Comparison of ENCODE assay signal across 30 cellular contexts in genomic region chr10:3427316-3427715, GRCh38.
DNase-seq lines count a peak whose midpoint lies in the region; ATAC-seq and TF ChIP-seq lines count a peak whose summit lies in the region.
"Had no signal": no experiment of that assay in that cellular context is flagged by ENCODE, and none has a peak within 500 bp of the region (broad histone marks: within the 10 kb centered on the region; RNA-seq: fewer than 3 reads in every experiment).

No MANE protein-coding gene starts in this region.

- DNase-seq in GM03348 (ENCODE audit: low spot score) (peak; percentile 25), RPMI7951 (ENCODE audit: low read depth) (peak; percentile 48), mesenchymal stem cell (no peak), smooth muscle cell (lab: John Stamatoyannopoulos, UW; ENCODE audit: unreplicated experiment) (no peak), COR-L47 (lab: John Stamatoyannopoulos, UW) (no peak)
- no peak for DNase-seq in CD8-positive, alpha-beta memory T cell
- DNase-seq: activated CD4-positive, alpha-beta T cell treated with anti-CD3 and anti-CD28 coated beads for 1 hour; activated CD8-positive, alpha-beta T cell treated with anti-CD3 and anti-CD28 coated beads for 36 hours; amygdala; CD4-positive, CD25-positive, alpha-beta regulatory T cell; effector memory CD4-positive, alpha-beta T cell; H7; hippocampal formation; immature natural killer cell; naive thymus-derived CD4-positive, alpha-beta T cell; NCI-H1417 treated with DMSO at 0.1 percent for 48 hours; NCI-H2081 treated with DMSO at 0.1 percent for 48 hours; NCI-H748 treated with DMSO at 0.1 percent for 48 hours; nucleus accumbens; spleen; stimulated activated CD4-positive, alpha-beta T cell treated with anti-CD3 and anti-CD28 coated beads, Interleukin-4, amount 100 ng/mL, for 1 hour; substantia nigra; T-helper 17 cell; upper lobe of right lung had no signal

- H3K4me2 ChIP-seq in mesenchymal stem cell (ENCODE audit: low read length, poor library complexity, severe bottlenecking) (no peak overlapping the region), smooth muscle cell (no peak overlapping the region)
- H3K4me2 ChIP-seq: KMS-11 had no signal

- peak overlapping the region in 1 of 2 experiments; percentile 32 for H2BK12ac ChIP-seq in mesenchymal stem cell (ENCODE audit: low read length in 2 of 2)

- peaks cover 8 to 13% (median 11%) of the 10 kb centered on the region in 3 donors for H3K4me1 Mint-ChIP-seq in CD8-positive, alpha-beta memory T cell
- H3K4me1 Mint-ChIP-seq: activated naive CD4-positive, alpha-beta T cell treated with anti-CD3 and anti-CD28 coated beads, Interleukin-2, amount 50 U/mL, for 24 hours had no signal

- no peaks in the 10 kb centered on the region for H4K20me1 ChIP-seq in smooth muscle cell (ENCODE audit: low read depth)

- H3K27ac ChIP-seq in mesenchymal stem cell (ENCODE audit: low read length, poor library complexity, severe bottlenecking) (peak overlapping the region; percentile 97), smooth muscle cell (ENCODE audit: low read depth) (no peak overlapping the region)
- no peak overlapping the region for H3K27ac ChIP-seq in CD8-positive, alpha-beta memory T cell (ENCODE audit: low read depth, low read length)
- H3K27ac ChIP-seq: KMS-11, upper lobe of right lung had no signal

- H3K9ac ChIP-seq in mesenchymal stem cell (ENCODE audit: low read length), result no peak overlapping the region
- H3K9ac ChIP-seq in smooth muscle cell (ENCODE audit: low read depth), result no peak overlapping the region
- H3K9ac ChIP-seq: KMS-11 had no signal

- no peaks in the 10 kb centered on the region for H3K79me1 ChIP-seq in mesenchymal stem cell (replicated peaks; ENCODE audit: low read length, poor library complexity, severe bottlenecking)

- peak overlapping the region; percentile 71 for H2AK5ac ChIP-seq in mesenchymal stem cell (ENCODE audit: low read length, severe bottlenecking)

- peak overlapping the region; percentile 87 for H2BK5ac ChIP-seq in mesenchymal stem cell (ENCODE audit: low read depth, low read length, poor library complexity, severe bottlenecking)

- no peak overlapping the region for H3K14ac ChIP-seq in mesenchymal stem cell (ENCODE audit: low read length in 2 of 2)

- H4K91ac ChIP-seq in mesenchymal stem cell (ENCODE audit: low read length), result no peak overlapping the region

- no peak overlapping the region for H2BK120ac ChIP-seq in mesenchymal stem cell (ENCODE audit: low read depth, low read length)

- no peak overlapping the region for H3K27ac Mint-ChIP-seq in CD8-positive, alpha-beta memory T cell
- H3K27ac Mint-ChIP-seq: activated CD8-positive, alpha-beta T cell treated with anti-CD3 and anti-CD28 coated beads for 36 hours; activated naive CD4-positive, alpha-beta T cell treated with anti-CD3 and anti-CD28 coated beads, Interleukin-2, amount 50 U/mL, for 24 hours; activated T-helper 17 cell treated with anti-CD3 and anti-CD28 coated beads, Interleukin-2, amount 50 U/mL, for 72 hours; CD4-positive, CD25-positive, alpha-beta regulatory T cell; immature natural killer cell; naive thymus-derived CD4-positive, alpha-beta T cell; T-helper 17 cell had no signal

- H2AFZ ChIP-seq in mesenchymal stem cell (ENCODE audit: low read depth, low read length) (no peak overlapping the region), smooth muscle cell (ENCODE audit: low read depth) (peak overlapping the region; percentile 31)

- no peak overlapping the region for H2BK15ac ChIP-seq in mesenchymal stem cell (ENCODE audit: low read depth, poor library complexity, severe bottlenecking)

- peaks cover 2 to 11% of the 10 kb centered on the region in 2 donors for H3K27me3 Mint-ChIP-seq in CD8-positive, alpha-beta memory T cell
- H3K27me3 Mint-ChIP-seq: activated T-helper 17 cell treated with anti-CD3 and anti-CD28 coated beads, Interleukin-2, amount 50 U/mL, for 72 hours; CD4-positive, CD25-positive, alpha-beta regulatory T cell had no signal

- H3K23ac ChIP-seq in mesenchymal stem cell (ENCODE audit: low read length in 2 of 2), result no peak overlapping the region

- H3K4me1 ChIP-seq in mesenchymal stem cell (ENCODE audit: control insufficient read depth, insufficient read depth, low read depth, low read length) (peaks cover 31% of the 10 kb centered on the region), smooth muscle cell (ENCODE audit: low read depth) (no peaks in the 10 kb centered on the region)
- H3K4me1 ChIP-seq in CD8-positive, alpha-beta memory T cell (ENCODE audit: insufficient read depth, low read length), result no peaks in the 10 kb centered on the region

- H3K36me3 ChIP-seq in mesenchymal stem cell (ENCODE audit: control insufficient read depth in 1 of 2, insufficient read depth in 2 of 2, low read depth in 1 of 2, low read length in 2 of 2) (peaks cover 0 to 5% of the 10 kb centered on the region in 2 experiments), smooth muscle cell (ENCODE audit: low read depth) (no peaks in the 10 kb centered on the region)
- no peaks in the 10 kb centered on the region for H3K36me3 ChIP-seq in CD8-positive, alpha-beta memory T cell (ENCODE audit: insufficient read depth, low read length)
- H3K36me3 ChIP-seq: gastrocnemius medialis, spleen, upper lobe of right lung had no signal

- H3K79me2 ChIP-seq in smooth muscle cell (ENCODE audit: low read depth), result no peaks in the 10 kb centered on the region

- no peak for ATAC-seq in HG03354 (IDR thresholded peaks at IDR 0.05; ENCODE audit: poor library complexity, severe bottlenecking, unreplicated experiment)
- ATAC-seq: activated CD8-positive, alpha-beta T cell treated with anti-CD3 and anti-CD28 coated beads for 36 hours; activated T-helper 17 cell treated with anti-CD3 and anti-CD28 coated beads, Interleukin-2, amount 50 U/mL, for 72 hours; left lobe of liver; naive thymus-derived CD4-positive, alpha-beta T cell; T-helper 17 cell; upper lobe of right lung had no signal

- no peak for TF ChIP-seq CTCF in smooth muscle cell (IDR thresholded peaks at IDR 0.05; ENCODE audit: borderline replicate concordance, insufficient read depth, poor library complexity, severe bottlenecking)

- H3K18ac ChIP-seq in mesenchymal stem cell (ENCODE audit: low read depth in 1 of 2, low read length in 2 of 2), result peak overlapping the region in 1 of 2 experiments; percentile 87

- POLR2A ChIA-PET in CD8-positive, alpha-beta memory T cell (lab: Charles Lee), result no interaction called here

- peaks cover 0 to 16% (median 6%) of the 10 kb centered on the region in 5 donors for H3K9me3 Mint-ChIP-seq in CD8-positive, alpha-beta memory T cell

- no peaks in the 10 kb centered on the region for H3K9me3 ChIP-seq in mesenchymal stem cell (ENCODE audit: control insufficient read depth, low read length)
- H3K9me3 ChIP-seq in smooth muscle cell (replicated peaks; ENCODE audit: low read depth), result no peaks in the 10 kb centered on the region
- no peaks in the 10 kb centered on the region for H3K9me3 ChIP-seq in CD8-positive, alpha-beta memory T cell (ENCODE audit: low read length)
- H3K9me3 ChIP-seq: gastrocnemius medialis, spleen, upper lobe of right lung had no signal

- H3K4ac ChIP-seq in mesenchymal stem cell (ENCODE audit: low read depth in 1 of 2, low read length in 2 of 2), result no peak overlapping the region

- H3F3A ChIP-seq in smooth muscle cell (ENCODE audit: low read depth), result no peaks in the 10 kb centered on the region

- H3K27me3 ChIP-seq in mesenchymal stem cell (ENCODE audit: control insufficient read depth in 1 of 2, insufficient read depth in 1 of 2, low read length in 2 of 2) (no peaks in the 10 kb centered on the region), smooth muscle cell (ENCODE audit: low read depth) (no peaks in the 10 kb centered on the region)
- no peaks in the 10 kb centered on the region for H3K27me3 ChIP-seq in CD8-positive, alpha-beta memory T cell (ENCODE audit: insufficient read depth, low read length, poor library complexity, severe bottlenecking)
- H3K27me3 ChIP-seq: gastrocnemius medialis, spleen, upper lobe of right lung had no signal

- no peak overlapping the region for H3K4me3 Mint-ChIP-seq in CD8-positive, alpha-beta memory T cell
- H3K4me3 Mint-ChIP-seq: activated CD8-positive, alpha-beta T cell treated with anti-CD3 and anti-CD28 coated beads for 36 hours; activated naive CD4-positive, alpha-beta T cell treated with anti-CD3 and anti-CD28 coated beads, Interleukin-2, amount 50 U/mL, for 24 hours; activated T-helper 17 cell treated with anti-CD3 and anti-CD28 coated beads, Interleukin-2, amount 50 U/mL, for 72 hours; CD4-positive, CD25-positive, alpha-beta regulatory T cell; immature natural killer cell; naive thymus-derived CD4-positive, alpha-beta T cell; T-helper 17 cell had no signal

- WGBS in mesenchymal stem cell, result 25% methylated on average over 1 of the region's 1 CpG
- 74% methylated on average over 1 of the region's 1 CpG for WGBS in smooth muscle cell (ENCODE audit: low lambda C conversion rate)

- CTCF ChIA-PET in CD8-positive, alpha-beta memory T cell (lab: Charles Lee), result no interaction called here

- no peak overlapping the region for H4K8ac ChIP-seq in mesenchymal stem cell (ENCODE audit: low read length)

- H3K4me3 ChIP-seq in mesenchymal stem cell (ENCODE audit: insufficient read depth in 1 of 2, low read depth in 1 of 2, low read length in 2 of 2) (no peak overlapping the region), smooth muscle cell (no peak overlapping the region)
- no peak overlapping the region for H3K4me3 ChIP-seq in CD8-positive, alpha-beta memory T cell (ENCODE audit: low read length)
- H3K4me3 ChIP-seq: gastrocnemius medialis, spleen, upper lobe of right lung had no signal

- peaks cover 0 to 14% (median 0%) of the 10 kb centered on the region in 3 donors for H3K36me3 Mint-ChIP-seq in CD8-positive, alpha-beta memory T cell
- H3K36me3 Mint-ChIP-seq: activated naive CD4-positive, alpha-beta T cell treated with anti-CD3 and anti-CD28 coated beads, Interleukin-2, amount 50 U/mL, for 24 hours; CD4-positive, CD25-positive, alpha-beta regulatory T cell; immature natural killer cell had no signal

Comparison
In these comparisons a context has a peak if more than half of its experiments do, and no peak if none do; other contexts are left out.
1. DNase-seq: peak in GM03348 (single experiment) and RPMI7951 (single experiment); none in mesenchymal stem cell (single experiment), smooth muscle cell (single experiment), COR-L47 (single experiment) and CD8-positive, alpha-beta memory T cell (0 of 5).